26 cellular contexts compared by ENCODE assay signal in genomic region chr3:40254898-40255297, GRCh38. TPM values are rescaled to one million over a fixed set of nuclear protein-coding genes. Genes with fewer than 3 reads are reported as not detected.
DNase-seq lines count a peak whose midpoint lies in the region; ATAC-seq and TF ChIP-seq lines count a peak whose summit lies in the region.
"Had no signal": no experiment of that assay in that cellular context is flagged by ENCODE, and none has a peak within 500 bp of the region (broad histone marks: within the 10 kb centered on the region; RNA-seq: fewer than 3 reads in every experiment).

No MANE protein-coding gene starts in this region.

- no peak overlapping the region for H4K8ac ChIP-seq in mesendoderm (ENCODE audit: low read depth, low read length)

- H3K36me3 ChIP-seq in mesendoderm (ENCODE audit: control insufficient read depth, insufficient read depth, low read length), result no peaks in the 10 kb centered on the region

- peak overlapping the region; percentile 1 for H2BK5ac ChIP-seq in mesendoderm (ENCODE audit: low read length)

- no peak overlapping the region for H3K56ac ChIP-seq in mesendoderm (ENCODE audit: low read length)

- WGBS in mesendoderm (ENCODE audit: extremely low coverage, insufficient coverage, low lambda C conversion rate), result no CpG with 5 or more reads among the region's 2 CpGs

- no peak overlapping the region for H4K5ac ChIP-seq in mesendoderm (ENCODE audit: low read length)

- no peak overlapping the region for H3K4me2 ChIP-seq in mesendoderm (ENCODE audit: low read length)

- H3K18ac ChIP-seq in mesendoderm (ENCODE audit: low read length), result no peak overlapping the region

- no peak overlapping the region for H2BK120ac ChIP-seq in mesendoderm (ENCODE audit: low read depth, low read length)

- H2BK15ac ChIP-seq in mesendoderm (replicated peaks; ENCODE audit: low read depth), result no peak overlapping the region

- peak; percentile 65 for DNase-seq in NCI-H526 treated with DMSO at 0.1 percent for 48 hours (lab: John Stamatoyannopoulos, UW)
- no peak for DNase-seq in mesendoderm
- no peak for DNase-seq in stimulated activated CD4-positive, alpha-beta T cell treated with anti-CD3 and anti-CD28 coated beads, Interleukin-12 subunit alpha, Interleukin-12 subunit beta, amount 100 ng/mL, for 4 hours
- DNase-seq in activated CD4-positive, CD25-positive, alpha-beta regulatory T cell (lab: John Stamatoyannopoulos, UW), result no peak
- DNase-seq in T-helper 2 cell, result no peak
- DNase-seq: C1 segment of cervical spinal cord; CD4-positive, alpha-beta memory T cell; COR-L47; DMS 273 treated with DMSO at 0.1 percent for 48 hours; DMS79; EL; GDM1; H7; Karpas-422; MV-4-11; NCI-H1105; NCI-H1436 treated with DMSO at 0.1 percent for 48 hours; NCI-H187 treated with DMSO at 0.1 percent for 48 hours; NCI-H2171 treated with DMSO at 0.1 percent for 48 hours; NCI-H345; NCI-H524; NCI-H82; SHP77 treated with DMSO at 0.1 percent for 48 hours had no signal

- H3K4ac ChIP-seq in mesendoderm (ENCODE audit: low read depth, low read length), result no peak overlapping the region

- H3K27ac ChIP-seq in VCaP (peak overlapping the region; percentile 5), mesendoderm (ENCODE audit: low read depth, low read length) (no peak overlapping the region)

- ATAC-seq in GM19324 (IDR thresholded peaks at IDR 0.05; ENCODE audit: low FRiP score, unreplicated experiment), result no peak
- ATAC-seq: Panc1 had no signal

- no peaks in the 10 kb centered on the region for H3K4me1 ChIP-seq in mesendoderm (ENCODE audit: control insufficient read depth, low read depth, low read length)

- H2AK5ac ChIP-seq in mesendoderm (ENCODE audit: low read length), result no peak overlapping the region

- TF ChIP-seq CTCF in VCaP (conservative IDR thresholded peaks at IDR 0.05), result no peak

- H3K23ac ChIP-seq in mesendoderm (ENCODE audit: low read length), result no peak overlapping the region

- no peak overlapping the region for H3K9ac ChIP-seq in mesendoderm (ENCODE audit: low read length)

- no peaks in the 10 kb centered on the region for H3K79me2 ChIP-seq in mesendoderm (ENCODE audit: control insufficient read depth, insufficient read depth, low read length)

- no peaks in the 10 kb centered on the region for H3K27me3 ChIP-seq in mesendoderm (ENCODE audit: insufficient read depth, low read length, poor library complexity)

- H3K4me3 ChIP-seq in mesendoderm (ENCODE audit: low read length), result no peak overlapping the region

- H3K79me1 ChIP-seq in mesendoderm (ENCODE audit: low read length), result no peaks in the 10 kb centered on the region

RNA-seq across cellular contexts. Expression of gene EIF1B, which starts 54.6 kb away (rescaled TPM):
- polyA plus RNA-seq in mesendoderm (2013, experiment 1 of 2), result 109 TPM
- polyA plus RNA-seq in mesendoderm (2013, experiment 2 of 2), result 108 TPM
